8 cellular contexts compared by ENCODE assay signal in the genomic region with DNA sequence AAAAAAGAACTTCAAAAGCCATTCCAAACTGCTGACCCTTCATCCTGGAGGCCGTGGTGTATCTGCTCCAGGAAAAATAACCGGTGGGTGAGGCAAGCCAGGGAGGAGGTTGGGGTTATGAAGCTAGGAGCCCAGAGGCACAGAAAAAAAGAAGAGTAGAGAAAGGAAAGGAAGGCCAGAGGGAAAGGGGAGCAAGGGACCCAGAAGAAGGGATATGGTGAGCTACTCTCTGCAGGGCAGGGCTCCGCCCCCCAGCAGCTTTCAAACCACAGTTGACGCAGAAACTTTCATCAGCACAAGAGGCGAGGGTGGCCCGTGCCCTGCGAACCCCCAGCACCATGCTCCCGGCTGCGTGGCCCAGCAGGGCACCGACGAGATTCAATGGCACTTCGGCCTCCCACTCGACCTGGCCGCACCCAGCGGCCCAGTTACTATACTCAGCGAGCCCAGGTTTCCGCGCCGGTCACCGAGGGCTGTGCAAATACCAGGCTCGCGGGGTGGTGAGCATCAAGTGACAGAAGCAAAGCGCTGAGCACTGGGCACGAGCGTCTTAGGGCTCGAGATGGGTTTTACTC. TPM values are rescaled to one million over a fixed set of nuclear protein-coding genes. Genes with fewer than 3 reads are reported as not detected.
DNase-seq lines count a peak whose midpoint lies in the region; ATAC-seq and TF ChIP-seq lines count a peak whose summit lies in the region.

No MANE protein-coding gene starts in this region.

- H3K4me3 ChIP-seq in ACC112 (ENCODE audit: low read depth, low read length) (peak overlapping the region; percentile 97), endodermal cell (ENCODE audit: low read length) (peak overlapping the region; percentile 98)

- peaks cover 4% of the 10 kb centered on the region for H3K27me3 Mint-ChIP-seq in endodermal cell (ENCODE audit: insufficient read depth)

- 1% methylated on average over 13 to 26 of the region's 26 CpGs for WGBS in endodermal cell (ENCODE audit: insufficient coverage in 1 of 2, insufficient read length in 1 of 2), 2 experiments

- peaks cover 22% of the 10 kb centered on the region for H3K9me3 ChIP-seq in endodermal cell (ENCODE audit: control insufficient read depth, low read length)

- peak overlapping the region; percentile 93 for H3K9ac ChIP-seq in endodermal cell (ENCODE audit: extremely low read depth, low read length, poor library complexity, severe bottlenecking)

- no peaks in the 10 kb centered on the region for H3K27me3 ChIP-seq in ACC112 (ENCODE audit: insufficient read depth, low read length)
- no peaks in the 10 kb centered on the region for H3K27me3 ChIP-seq in endodermal cell (ENCODE audit: control insufficient read depth, insufficient read depth, low read length, poor library complexity, severe bottlenecking)

- peak overlapping the region; percentile 75 for H3K27ac Mint-ChIP-seq in endodermal cell

- H3K79me2 ChIP-seq in ACC112 (ENCODE audit: control insufficient read depth, insufficient read depth, low read length, unreplicated experiment): peaks cover 29% of the 10 kb centered on the region

- TF ChIP-seq CTCF in endodermal cell (conservative IDR thresholded peaks at IDR 0.05): no peak

- peaks cover 23% of the 10 kb centered on the region for H3K4me1 Mint-ChIP-seq in endodermal cell

- DNase-seq in NCI-H2227 (lab: John Stamatoyannopoulos, UW; ENCODE audit: unreplicated experiment): peak; percentile 71
- DNase-seq in activated CD8-positive, alpha-beta memory T cell treated with anti-CD3 and anti-CD28 coated beads for 1 hour (ENCODE audit: extremely low read depth in 1 of 2, low read depth in 1 of 2): peak; percentile 43 to 52
- DNase-seq in endodermal cell: peak; percentile 84
- peak; percentile 45 for DNase-seq in mucosa of gallbladder (ENCODE audit: low spot score)
- peak; percentile 85 for DNase-seq in stimulated activated CD8-positive, alpha-beta memory T cell treated with anti-CD3 and anti-CD28 coated beads, Interleukin-4, amount 100 ng/mL, for 48 hours

- peaks cover 12% of the 10 kb centered on the region for H3K9me3 Mint-ChIP-seq in endodermal cell

- H3K36me3 ChIP-seq in ACC112 (ENCODE audit: insufficient read depth, low read length): no peaks in the 10 kb centered on the region; the same call in none of the 2 replicates
- peaks cover 28% of the 10 kb centered on the region for H3K36me3 ChIP-seq in endodermal cell (ENCODE audit: control insufficient read depth, insufficient read depth, low read length)

- ATAC-seq in GM18508 (IDR thresholded peaks at IDR 0.05; ENCODE audit: insufficient read depth, unreplicated experiment) (peak; percentile 39), HG02943 (IDR thresholded peaks at IDR 0.05; ENCODE audit: low read depth, unreplicated experiment) (peak; percentile 65)

- H3K4me1 ChIP-seq in ACC112 (ENCODE audit: control insufficient read depth, insufficient read depth, low read length, unreplicated experiment) (peaks cover 20% of the 10 kb centered on the region), endodermal cell (ENCODE audit: control insufficient read depth, insufficient read depth, low read length) (no peaks in the 10 kb centered on the region)

- peaks cover 28% of the 10 kb centered on the region for H3K36me3 Mint-ChIP-seq in endodermal cell (ENCODE audit: low read depth)

- peak overlapping the region; percentile 95 for H3K4me3 Mint-ChIP-seq in endodermal cell

- H3K27ac ChIP-seq in ACC112 (ENCODE audit: low read depth, low read length): peak overlapping the region; percentile 77
- peak overlapping the region; percentile 85 for H3K27ac ChIP-seq in endodermal cell (ENCODE audit: low read depth, low read length)

- H2AFZ ChIP-seq in ACC112 (ENCODE audit: low read length, unreplicated experiment): peak overlapping the region; percentile 98

RNA-seq across cellular contexts. Expression of a gene that starts 0.7 kb away (rescaled TPM):
- total RNA-seq in endodermal cell (100 to 1,000 TPM; 140 to 141 TPM), mucosa of gallbladder (10.2 TPM)
- polyA plus RNA-seq in endodermal cell (2013, experiment 1 of 2): 90.8 TPM
- polyA plus RNA-seq in endodermal cell (2013, experiment 2 of 2): 85.7 TPM

RNA-seq across cellular contexts. Expression of a gene that starts 38.6 kb away (rescaled TPM):
- total RNA-seq in endodermal cell: under 1 TPM; 0.11 TPM
- not detected for polyA plus RNA-seq in endodermal cell (2013, experiment 1 of 2)
- not detected for polyA plus RNA-seq in endodermal cell (2013, experiment 2 of 2)
- not detected for total RNA-seq in mucosa of gallbladder

Comparison
In these comparisons a context has a peak if more than half of its experiments do, and no peak if none do; other contexts are left out.
1. Peak in every context shown above with its lines: DNase-seq, ATAC-seq, H3K4me3 ChIP-seq and H3K27ac ChIP-seq.
2. RNA of a gene that starts 0.7 kb away (total RNA-seq): 140 to 141 TPM in endodermal cell; 10.2 TPM in mucosa of gallbladder (single experiment); every median in the first group is over 10 times any median in the second.